In the genomic region with DNA sequence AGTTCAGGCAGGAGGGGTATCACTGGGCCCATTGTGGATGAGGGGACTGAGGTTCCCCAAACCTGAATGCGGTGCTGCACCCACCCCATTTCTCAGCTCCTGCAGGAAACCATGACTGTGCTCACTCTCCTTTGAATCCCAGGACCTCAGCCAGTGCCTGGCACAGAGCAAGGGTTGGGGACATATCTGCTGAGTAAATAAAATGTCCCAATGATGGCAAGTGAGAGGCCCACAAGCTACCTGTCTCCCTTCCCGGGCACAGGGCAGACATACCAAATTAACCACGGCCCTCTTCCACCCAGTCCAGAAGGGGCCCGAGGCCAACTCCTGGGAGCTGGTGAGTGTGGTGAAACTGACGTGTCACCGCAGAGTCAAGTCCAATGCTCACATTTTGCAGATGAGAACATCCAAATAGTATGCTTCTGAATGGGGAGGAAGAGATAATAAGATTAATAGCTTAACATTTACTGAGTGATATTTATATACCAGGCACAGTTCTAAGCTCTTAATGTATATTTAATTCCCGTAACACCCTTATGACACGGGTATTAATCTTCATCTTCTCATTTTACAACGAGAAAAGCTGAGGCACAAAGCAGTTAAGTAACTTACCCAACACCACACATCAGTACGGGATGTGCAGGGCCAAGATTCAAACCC, we compare ENCODE assay signal across 12 cellular contexts.
A peak's percentile ranks its signal among the peaks of the same experiment; 100 is the strongest.
DNase-seq lines count a peak whose midpoint lies in the region; ATAC-seq and TF ChIP-seq lines count a peak whose summit lies in the region.
"Had no signal": no experiment of that assay in that cellular context is flagged by ENCODE, and none has a peak within 500 bp of the region (broad histone marks: within the 10 kb centered on the region; RNA-seq: fewer than 3 reads in every experiment).

No MANE protein-coding gene starts in this region.

- H2AK5ac ChIP-seq in neuronal stem cell (ENCODE audit: low read depth, low read length) = peak overlapping the region; percentile 41

- peak overlapping the region; percentile 77 for H3K27ac ChIP-seq in AG04450 (ENCODE audit: low read depth, low read length)
- peak overlapping the region in 3 of 4 donors; percentile 21 to 51 (median 29) for H3K27ac ChIP-seq in esophagus squamous epithelium
- H3K27ac ChIP-seq in neuronal stem cell (replicated peaks; ENCODE audit: low read length) = no peak overlapping the region

- H2BK5ac ChIP-seq in neuronal stem cell (ENCODE audit: low read length) = no peak overlapping the region

- H3K4me3 ChIP-seq in AG04450 (ENCODE audit: low read depth, low read length) (no peak overlapping the region), esophagus squamous epithelium (no peak overlapping the region), neuronal stem cell (ENCODE audit: low read length in 2 of 2) (no peak overlapping the region)

- no peak overlapping the region for H3K27ac Mint-ChIP-seq in activated naive CD8-positive, alpha-beta T cell treated with anti-CD3 and anti-CD28 coated beads, Interleukin-2, amount 50 U/mL, for 24 hours
- H3K27ac Mint-ChIP-seq: naive thymus-derived CD4-positive, alpha-beta T cell; stimulated activated naive CD8-positive, alpha-beta T cell treated with anti-CD3 and anti-CD28 coated beads, Interleukin-15, Interleukin-2, amounts not matched to agents 100 ng/mL and 50 ng/mL, for 24 hours had no signal

- POLR2A ChIA-PET in AG04450 (lab: Yijun Ruan, JAX) = interaction anchor here (0.6 to 1.8 kb wide), 6 partner anchors 13 to 120 kb away, joined by 3 to 10 read pairs (median 3); no protein-coding TSS in a partner anchor

- WGBS in esophagus squamous epithelium, 2 donors = 26 to 36% methylated on average over 10 of the region's 10 CpGs
- no CpG with 5 or more reads among the region's 10 CpGs for WGBS in neuronal stem cell (ENCODE audit: extremely low coverage in 2 of 2, insufficient read length in 2 of 2, insufficient replicate concordance in 1 of 2), 2 donors

- no peak overlapping the region for H3K4ac ChIP-seq in neuronal stem cell (ENCODE audit: low read length)

- no peak for ATAC-seq in HG03460 (IDR thresholded peaks at IDR 0.05; ENCODE audit: unreplicated experiment)
- no peak for ATAC-seq in activated naive CD8-positive, alpha-beta T cell treated with anti-CD3 and anti-CD28 coated beads, Interleukin-2, amount 50 U/mL, for 24 hours
- no peak for ATAC-seq in GM19463 (IDR thresholded peaks at IDR 0.05; ENCODE audit: unreplicated experiment)
- ATAC-seq: naive thymus-derived CD4-positive, alpha-beta T cell had no signal

- no peaks in the 10 kb centered on the region for H3K36me3 Mint-ChIP-seq in activated naive CD8-positive, alpha-beta T cell treated with anti-CD3 and anti-CD28 coated beads, Interleukin-2, amount 50 U/mL, for 24 hours (ENCODE audit: low read depth)
- H3K36me3 Mint-ChIP-seq: naive thymus-derived CD4-positive, alpha-beta T cell had no signal

- H2BK120ac ChIP-seq in neuronal stem cell (ENCODE audit: low read depth, low read length) = no peak overlapping the region

- no peak overlapping the region for H4K8ac ChIP-seq in neuronal stem cell (ENCODE audit: low read depth, low read length)

- H2BK15ac ChIP-seq in neuronal stem cell (ENCODE audit: low read length) = no peak overlapping the region

- H3K9ac ChIP-seq in neuronal stem cell (ENCODE audit: low read depth, low read length, poor library complexity) = no peak overlapping the region

- intact Hi-C loops in esophagus squamous epithelium (cut with DNase I) = no loop called here

- no peaks in the 10 kb centered on the region for H3K9me3 Mint-ChIP-seq in activated naive CD8-positive, alpha-beta T cell treated with anti-CD3 and anti-CD28 coated beads, Interleukin-2, amount 50 U/mL, for 24 hours
- H3K9me3 Mint-ChIP-seq: naive thymus-derived CD4-positive, alpha-beta T cell; stimulated activated naive CD8-positive, alpha-beta T cell treated with anti-CD3 and anti-CD28 coated beads, Interleukin-15, Interleukin-2, amounts not matched to agents 100 ng/mL and 50 ng/mL, for 24 hours had no signal

- no peak overlapping the region for H2BK12ac ChIP-seq in neuronal stem cell (ENCODE audit: low read length)

- TF ChIP-seq CTCF in AG04450 (IDR thresholded peaks at IDR 0.05; ENCODE audit: low read depth, low read length) (no peak), esophagus squamous epithelium (IDR thresholded peaks at IDR 0.05) (no peak)

- H3K27me3 ChIP-seq in AG04450 (ENCODE audit: control insufficient read depth, insufficient read depth, low read length) (no peaks in the 10 kb centered on the region), esophagus squamous epithelium (peaks cover 0 to 62% (median 0%) of the 10 kb centered on the region in 4 donors), neuronal stem cell (ENCODE audit: control insufficient read depth in 3 of 3, insufficient read depth in 3 of 3, low read depth in 1 of 3, low read length in 3 of 3) (peaks cover 0 to 8% (median 0%) of the 10 kb centered on the region in 3 experiments)

- H4K91ac ChIP-seq in neuronal stem cell (ENCODE audit: low read depth, low read length, poor library complexity) = no peak overlapping the region

- H3K23ac ChIP-seq in neuronal stem cell (ENCODE audit: low read depth, low read length, poor library complexity) = no peak overlapping the region

- H3K79me1 ChIP-seq in neuronal stem cell (ENCODE audit: low read depth, low read length) = no peaks in the 10 kb centered on the region

- DNase-seq in AG04450 (ENCODE audit: low read depth, low spot score) (peak; percentile 52), NCI-H82 treated with DMSO at 0.1 percent for 48 hours (lab: John Stamatoyannopoulos, UW; ENCODE audit: unreplicated experiment) (peak; percentile 98), esophagus squamous epithelium (lab: John Stamatoyannopoulos, UW) (no peak), neuronal stem cell (ENCODE audit: low spot score) (no peak), T-helper 9 cell (no peak)
- DNase-seq in activated naive CD8-positive, alpha-beta T cell treated with anti-CD3 and anti-CD28 coated beads, Interleukin-2, amount 50 U/mL, for 24 hours = no peak
- DNase-seq: AML-193; naive thymus-derived CD4-positive, alpha-beta T cell; NK-92 treated with Interleukin-12 subunit alpha and Interleukin-12 subunit beta, amount 100 ng/mL, for 24 hours had no signal

- no peak overlapping the region for H3K14ac ChIP-seq in neuronal stem cell (ENCODE audit: low read length)

- no peaks in the 10 kb centered on the region; the same call in 1 of the 2 replicates for H3K9me3 ChIP-seq in AG04450 (ENCODE audit: control insufficient read depth, insufficient read depth, low read length)
- H3K9me3 ChIP-seq in esophagus squamous epithelium = no peaks in the 10 kb centered on the region
- H3K9me3 ChIP-seq in neuronal stem cell (replicated peaks in 1 of 2; ENCODE audit: control insufficient read depth in 2 of 2, insufficient read depth in 1 of 2, low read depth in 1 of 2, low read length in 2 of 2) = no peaks in the 10 kb centered on the region

- H3K36me3 ChIP-seq in esophagus squamous epithelium (no peaks in the 10 kb centered on the region), neuronal stem cell (replicated peaks in 1 of 2; ENCODE audit: control insufficient read depth in 2 of 2, insufficient read depth in 2 of 2, low read length in 2 of 2) (peaks cover 0 to 2% of the 10 kb centered on the region in 2 donors)

- H3K4me3 Mint-ChIP-seq in activated naive CD8-positive, alpha-beta T cell treated with anti-CD3 and anti-CD28 coated beads, Interleukin-2, amount 50 U/mL, for 24 hours = no peak overlapping the region
- H3K4me3 Mint-ChIP-seq: naive thymus-derived CD4-positive, alpha-beta T cell; stimulated activated naive CD8-positive, alpha-beta T cell treated with anti-CD3 and anti-CD28 coated beads, Interleukin-15, Interleukin-2, amounts not matched to agents 100 ng/mL and 50 ng/mL, for 24 hours had no signal

- H3K4me1 ChIP-seq in esophagus squamous epithelium (peaks cover 7 to 45% (median 8%) of the 10 kb centered on the region in 3 donors), neuronal stem cell (ENCODE audit: control insufficient read depth in 2 of 2, insufficient read depth in 1 of 2, low read depth in 1 of 2, low read length in 2 of 2) (peaks cover 32% of the 10 kb centered on the region in 2 donors)

- H3K4me2 ChIP-seq in neuronal stem cell (ENCODE audit: insufficient read depth, low read length, poor library complexity, severe bottlenecking) = no peak overlapping the region

- H3K27me3 Mint-ChIP-seq in activated naive CD8-positive, alpha-beta T cell treated with anti-CD3 and anti-CD28 coated beads, Interleukin-2, amount 50 U/mL, for 24 hours = peaks cover 6% of the 10 kb centered on the region

- CTCF ChIA-PET in AG04450 (lab: Charles Lee) = interaction anchor here (1.3 to 2.9 kb wide), 3 partner anchors 54 to 104 kb away, joined by 3 to 10 read pairs (median 7); no protein-coding TSS in a partner anchor

- TF ChIP-seq POLR2A in esophagus squamous epithelium (IDR thresholded peaks at IDR 0.05) = no peak

- no peak overlapping the region for H2AFZ ChIP-seq in neuronal stem cell (ENCODE audit: low read length)

- peaks cover 4% of the 10 kb centered on the region for H3K4me1 Mint-ChIP-seq in activated naive CD8-positive, alpha-beta T cell treated with anti-CD3 and anti-CD28 coated beads, Interleukin-2, amount 50 U/mL, for 24 hours
- H3K4me1 Mint-ChIP-seq: naive thymus-derived CD4-positive, alpha-beta T cell had no signal

- H3K18ac ChIP-seq in neuronal stem cell (ENCODE audit: low read length) = no peak overlapping the region

Comparison
In these comparisons a context has a peak if more than half of its experiments do, and no peak if none do; other contexts are left out.
1. DNase-seq: peak in AG04450 (single experiment) and NCI-H82 treated with DMSO at 0.1 percent for 48 hours (single experiment); none in esophagus squamous epithelium (single experiment), neuronal stem cell (single experiment), T-helper 9 cell (single experiment) and activated naive CD8-positive, alpha-beta T cell treated with anti-CD3 and anti-CD28 coated beads, Interleukin-2, amount 50 U/mL, for 24 hours (single experiment).